14 cellular contexts compared by ENCODE assay signal in genomic region chr3:35857004-35857403, GRCh38.
DNase-seq lines count a peak whose midpoint lies in the region; ATAC-seq, FAIRE-seq and TF ChIP-seq lines count a peak whose summit lies in the region.
"Had no signal": no experiment of that assay in that cellular context is flagged by ENCODE, and none has a peak within 500 bp of the region (broad histone marks: within the 10 kb centered on the region; RNA-seq: fewer than 3 reads in every experiment).

No MANE protein-coding gene starts in this region.

- no peak overlapping the region for H3K9ac ChIP-seq in MM.1S (ENCODE audit: low read length)

- H3K36me3 ChIP-seq in MM.1S (replicated peaks; ENCODE audit: insufficient read depth, low read length) (no peaks in the 10 kb centered on the region), stomach (no peaks in the 10 kb centered on the region)
- H3K36me3 ChIP-seq: right atrium auricular region had no signal

- no peaks in the 10 kb centered on the region for H3K9me3 ChIP-seq in MM.1S (replicated peaks; ENCODE audit: insufficient read depth, low read length)
- H3K9me3 ChIP-seq in stomach, result no peaks in the 10 kb centered on the region
- H3K9me3 ChIP-seq: right atrium auricular region had no signal

- peak overlapping the region; percentile 3; the same call in 1 of the 2 replicates for H3K4me3 ChIP-seq in MM.1S (ENCODE audit: low read length)
- no peak overlapping the region for H3K4me3 ChIP-seq in stomach
- H3K4me3 ChIP-seq: right atrium auricular region had no signal

- H3K79me2 ChIP-seq in MM.1S (ENCODE audit: low read length), result no peaks in the 10 kb centered on the region

- TF ChIP-seq CTCF in MM.1S (IDR thresholded peaks at IDR 0.05; ENCODE audit: low read length), result no peak
- no peak for TF ChIP-seq CTCF in stomach (IDR thresholded peaks at IDR 0.05)

- peak overlapping the region; percentile 44 for H3K4me2 ChIP-seq in MM.1S (ENCODE audit: low read depth, low read length)

- H4K20me1 ChIP-seq in MM.1S (ENCODE audit: insufficient read depth, low read length), result no peaks in the 10 kb centered on the region

- H2AFZ ChIP-seq in MM.1S (ENCODE audit: low read length), result peak overlapping the region; percentile 4; the same call in 1 of the 2 replicates

- H3F3A ChIP-seq in MM.1S (ENCODE audit: insufficient read depth, low read length), result no peaks in the 10 kb centered on the region

- FAIRE-seq in GM12891 (lab: Jason Lieb, UNC), result peak; percentile 16
- FAIRE-seq: bronchial epithelial cell had no signal

- intact Hi-C loops in stomach (cut with DNase I; ENCODE audit: low total_unique reads), result no loop called here

- TF ChIP-seq POLR2A in GM12891 (IDR thresholded peaks at IDR 0.05; ENCODE audit: low read depth, low read length) (no peak), stomach (IDR thresholded peaks at IDR 0.05) (no peak)

- DNase-seq in GM12891 (ENCODE audit: insufficient read length, low spot score) (no peak), MM.1S (peak; percentile 74), H4 (ENCODE audit: low spot score) (no peak), stomach (no peak)
- DNase-seq in stimulated activated CD4-positive, alpha-beta T cell treated with anti-CD3 and anti-CD28 coated beads, Interleukin-4, amount 100 ng/mL, for 24 hours, result no peak
- DNase-seq: activated CD4-positive, alpha-beta T cell treated with anti-CD3 and anti-CD28 coated beads, Interleukin-2, amount 50 U/mL, for 4 hours; DMS79 treated with DMSO at 0.1 percent for 48 hours; NCI-H1436 had no signal

- peak overlapping the region; percentile 3; the same call in 1 of the 2 replicates for H3K27ac ChIP-seq in MM.1S (ENCODE audit: low read length)
- no peak overlapping the region for H3K27ac ChIP-seq in stomach
- H3K27ac ChIP-seq: epithelial cell of prostate, right atrium auricular region had no signal

- H3K4me1 ChIP-seq in MM.1S (ENCODE audit: low read length), result no peaks in the 10 kb centered on the region
- no peaks in the 10 kb centered on the region for H3K4me1 ChIP-seq in stomach
- H3K4me1 ChIP-seq: right atrium auricular region had no signal

- 61 to 84% (median 80%) methylated on average over 3 of the region's 3 CpGs for WGBS in stomach, 5 donors

- H3K9me2 ChIP-seq in MM.1S (replicated peaks; ENCODE audit: insufficient read depth, low read length), result no peaks in the 10 kb centered on the region

- no peak for TF ChIP-seq EP300 in stomach (IDR thresholded peaks at IDR 0.05)

- ATAC-seq in GM19463 (IDR thresholded peaks at IDR 0.05; ENCODE audit: unreplicated experiment) (peak; percentile 89), HG02970 (IDR thresholded peaks at IDR 0.05; ENCODE audit: low FRiP score, unreplicated experiment) (peak; percentile 64), GM19467 (IDR thresholded peaks at IDR 0.05; ENCODE audit: unreplicated experiment) (no peak)

- H3K27me3 ChIP-seq in MM.1S (replicated peaks; ENCODE audit: insufficient read depth, low read length) (no peaks in the 10 kb centered on the region), stomach (no peaks in the 10 kb centered on the region)
- H3K27me3 ChIP-seq: right atrium auricular region had no signal

TF ChIP-seq in GM12891, 5 proteins besides CTCF, POLR2A, EP300 and RAD21:
- TF ChIP-seq POLR2AphosphoS5 (IDR thresholded peaks at IDR 0.05; ENCODE audit: low read depth, low read length), result no peak
- TF ChIP-seq SPI1 (IDR thresholded peaks at IDR 0.05; ENCODE audit: low read depth, low read length), result 0 out of 2 replicates have a peak, but pooled peaks have one; percentile 22
- no peak for TF ChIP-seq TAF1 (IDR thresholded peaks at IDR 0.05; ENCODE audit: low read depth, low read length)
- no peak for TF ChIP-seq PAX5 (IDR thresholded peaks at IDR 0.05; ENCODE audit: insufficient read depth, low read length, severe bottlenecking)
- no peak for TF ChIP-seq POU2F2 (IDR thresholded peaks at IDR 0.05; ENCODE audit: low read depth, low read length)
TF ChIP-seq in GM12891: peak in this region for 1.
